23 cellular contexts compared by ENCODE assay signal in the genomic region with DNA sequence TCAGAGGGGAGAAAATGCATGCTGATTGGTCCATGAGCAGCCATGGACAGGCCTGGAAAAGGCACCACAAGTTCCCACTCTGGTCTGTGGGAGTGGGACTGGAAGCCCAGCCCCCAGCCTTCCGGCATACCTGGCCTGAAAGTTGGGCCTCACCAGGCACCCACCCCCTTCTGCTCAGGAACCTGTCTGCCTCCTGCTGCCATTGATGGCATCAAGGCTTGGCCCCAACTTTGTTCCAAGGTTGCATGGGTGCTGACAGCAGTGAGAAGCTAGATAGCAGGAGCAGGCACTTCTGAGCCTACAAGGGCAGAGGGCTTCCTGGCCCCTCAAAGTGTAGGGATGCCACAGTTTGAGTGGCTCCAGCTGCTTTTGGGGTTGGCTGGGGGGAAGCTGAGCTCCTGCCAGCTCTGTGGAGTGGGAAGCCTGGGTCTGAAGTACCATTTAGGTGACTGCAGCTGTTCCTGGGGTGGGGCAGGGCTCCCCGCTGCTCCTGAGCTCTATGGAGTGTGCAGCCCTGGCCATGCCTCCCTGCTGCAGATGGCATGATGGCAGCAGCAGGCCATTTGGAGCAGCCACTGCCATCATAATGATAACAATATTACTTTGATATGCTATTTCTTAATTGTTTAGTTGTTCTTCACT.
A peak's percentile ranks its signal among the peaks of the same experiment; 100 is the strongest.
DNase-seq lines count a peak whose midpoint lies in the region; ATAC-seq and TF ChIP-seq lines count a peak whose summit lies in the region.
"Had no signal": no experiment of that assay in that cellular context is flagged by ENCODE, and none has a peak within 500 bp of the region (broad histone marks: within the 10 kb centered on the region; RNA-seq: fewer than 3 reads in every experiment).

No MANE protein-coding gene starts in this region.

- H3K27ac ChIP-seq in neuronal stem cell (replicated peaks; ENCODE audit: low read length) (no peak overlapping the region), tibial artery (peak overlapping the region; percentile 36 to 57)
- H3K27ac ChIP-seq: 22Rv1; A549; BLaER1 treated with 17β-estradiol and CSF1 and Interleukin-3, amounts not matched to agents 10 nM and 100 nM had no signal

- TF ChIP-seq CTCF in tibial artery (IDR thresholded peaks at IDR 0.05) (no peak), GM10266 (IDR thresholded peaks at IDR 0.05; ENCODE audit: control insufficient read depth, insufficient read depth, low read depth, missing control alignments) (no peak)

- no peak overlapping the region for H3K4me2 ChIP-seq in neuronal stem cell (ENCODE audit: insufficient read depth, low read length, poor library complexity, severe bottlenecking)
- H3K4me2 ChIP-seq: A549; BLaER1 treated with 17β-estradiol and CSF1 and Interleukin-3, amounts not matched to agents 10 nM and 100 nM had no signal

- no peaks in the 10 kb centered on the region for H3K27me3 ChIP-seq in neuronal stem cell (ENCODE audit: control insufficient read depth in 3 of 3, insufficient read depth in 3 of 3, low read depth in 1 of 3, low read length in 3 of 3)
- H3K27me3 ChIP-seq in tibial artery: no peaks in the 10 kb centered on the region
- H3K27me3 ChIP-seq: BE2C; BLaER1 treated with 17β-estradiol and CSF1 and Interleukin-3, amounts not matched to agents 10 nM and 100 nM had no signal

- no peak overlapping the region for H2BK5ac ChIP-seq in neuronal stem cell (ENCODE audit: low read length)

- no peak overlapping the region for H3K9ac ChIP-seq in neuronal stem cell (ENCODE audit: low read depth, low read length, poor library complexity)
- H3K9ac ChIP-seq: BLaER1 treated with 17β-estradiol and CSF1 and Interleukin-3, amounts not matched to agents 10 nM and 100 nM had no signal

- no CpG with 5 or more reads among the region's 2 CpGs for WGBS in neuronal stem cell (ENCODE audit: extremely low coverage in 2 of 2, insufficient read length in 2 of 2, insufficient replicate concordance in 1 of 2), 2 donors

- H4K8ac ChIP-seq in neuronal stem cell (ENCODE audit: low read depth, low read length): no peak overlapping the region

- no peak overlapping the region for H2BK120ac ChIP-seq in neuronal stem cell (ENCODE audit: low read depth, low read length)

- H3K79me1 ChIP-seq in neuronal stem cell (ENCODE audit: low read depth, low read length): peaks cover 2% of the 10 kb centered on the region

- H2BK12ac ChIP-seq in neuronal stem cell (ENCODE audit: low read length): peak overlapping the region; percentile 22

- H3K4me3 ChIP-seq in neuronal stem cell (ENCODE audit: low read length in 2 of 2) (no peak overlapping the region), tibial artery (no peak overlapping the region)
- H3K4me3 ChIP-seq: A549, HAP-1 had no signal

- ATAC-seq in Right ventricle myocardium inferior (no peak), Right ventricle myocardium superior (ENCODE audit: poor library complexity) (no peak)
- ATAC-seq: A549 had no signal

- H2AFZ ChIP-seq in neuronal stem cell (ENCODE audit: low read length): no peak overlapping the region

- no peak overlapping the region for H3K4ac ChIP-seq in neuronal stem cell (ENCODE audit: low read length)

- no peak overlapping the region for H3K14ac ChIP-seq in neuronal stem cell (ENCODE audit: low read length)

- H3K36me3 ChIP-seq in neuronal stem cell (replicated peaks in 1 of 2; ENCODE audit: control insufficient read depth in 2 of 2, insufficient read depth in 2 of 2, low read length in 2 of 2) (no peaks in the 10 kb centered on the region), tibial artery (no peaks in the 10 kb centered on the region)
- H3K36me3 ChIP-seq: BE2C, HAP-1 had no signal

- no peak overlapping the region for H4K91ac ChIP-seq in neuronal stem cell (ENCODE audit: low read depth, low read length, poor library complexity)

- intact Hi-C loops in Right ventricle myocardium inferior (cut with DNase I) (no loop called here), Right ventricle myocardium superior (cut with DNase I) (no loop called here), tibial artery (cut with DNase I; ENCODE audit: low total_unique reads) (no loop called here)

- no peaks in the 10 kb centered on the region for H3K4me1 ChIP-seq in neuronal stem cell (ENCODE audit: control insufficient read depth in 2 of 2, insufficient read depth in 1 of 2, low read depth in 1 of 2, low read length in 2 of 2)
- H3K4me1 ChIP-seq in tibial artery: peaks cover 0 to 36% (median 6%) of the 10 kb centered on the region in 4 donors
- H3K4me1 ChIP-seq: A549; BE2C; BLaER1 treated with 17β-estradiol and CSF1 and Interleukin-3, amounts not matched to agents 10 nM and 100 nM; HAP-1 had no signal

- H3K9me3 ChIP-seq in neuronal stem cell (replicated peaks in 1 of 2; ENCODE audit: control insufficient read depth in 2 of 2, insufficient read depth in 1 of 2, low read depth in 1 of 2, low read length in 2 of 2): peaks cover 8 to 9% of the 10 kb centered on the region in 2 donors
- H3K9me3 ChIP-seq in tibial artery: peaks cover 0 to 15% (median 3%) of the 10 kb centered on the region in 3 donors
- H3K9me3 ChIP-seq: A549, BE2C, HAP-1 had no signal

- no peak overlapping the region for H2BK15ac ChIP-seq in neuronal stem cell (ENCODE audit: low read length)

- peak; percentile 33 for DNase-seq in Right ventricle myocardium inferior (ENCODE audit: missing footprints)
- no peak for DNase-seq in Right ventricle myocardium superior
- DNase-seq in neuronal stem cell (ENCODE audit: low spot score): no peak
- DNase-seq in tibial artery: no peak
- DNase-seq in islet precursor cell: no peak
- DNase-seq in activated effector memory CD4-positive, alpha-beta T cell treated with Interleukin-2 at 50 U/mL for 16 hours: no peak
- DNase-seq in activated CD4-positive, CD25-positive, alpha-beta regulatory T cell (lab: John Stamatoyannopoulos, UW): no peak
- no peak for DNase-seq in GM10266 (ENCODE audit: extremely low spot score)
- DNase-seq: ACHN; AML-193; BE2C; CD4-positive, alpha-beta T cell; CD8-positive, alpha-beta memory T cell; DMS 273 treated with DMSO at 0.1 percent for 48 hours; DMS79; EL; GDM1; GOT3; HFFc6 had no signal

- H3K18ac ChIP-seq in neuronal stem cell (ENCODE audit: low read length): no peak overlapping the region

- no peak overlapping the region for H2AK5ac ChIP-seq in neuronal stem cell (ENCODE audit: low read depth, low read length)

- no peak overlapping the region for H3K23ac ChIP-seq in neuronal stem cell (ENCODE audit: low read depth, low read length, poor library complexity)
